8 cellular contexts compared by ENCODE assay signal in the genomic region with DNA sequence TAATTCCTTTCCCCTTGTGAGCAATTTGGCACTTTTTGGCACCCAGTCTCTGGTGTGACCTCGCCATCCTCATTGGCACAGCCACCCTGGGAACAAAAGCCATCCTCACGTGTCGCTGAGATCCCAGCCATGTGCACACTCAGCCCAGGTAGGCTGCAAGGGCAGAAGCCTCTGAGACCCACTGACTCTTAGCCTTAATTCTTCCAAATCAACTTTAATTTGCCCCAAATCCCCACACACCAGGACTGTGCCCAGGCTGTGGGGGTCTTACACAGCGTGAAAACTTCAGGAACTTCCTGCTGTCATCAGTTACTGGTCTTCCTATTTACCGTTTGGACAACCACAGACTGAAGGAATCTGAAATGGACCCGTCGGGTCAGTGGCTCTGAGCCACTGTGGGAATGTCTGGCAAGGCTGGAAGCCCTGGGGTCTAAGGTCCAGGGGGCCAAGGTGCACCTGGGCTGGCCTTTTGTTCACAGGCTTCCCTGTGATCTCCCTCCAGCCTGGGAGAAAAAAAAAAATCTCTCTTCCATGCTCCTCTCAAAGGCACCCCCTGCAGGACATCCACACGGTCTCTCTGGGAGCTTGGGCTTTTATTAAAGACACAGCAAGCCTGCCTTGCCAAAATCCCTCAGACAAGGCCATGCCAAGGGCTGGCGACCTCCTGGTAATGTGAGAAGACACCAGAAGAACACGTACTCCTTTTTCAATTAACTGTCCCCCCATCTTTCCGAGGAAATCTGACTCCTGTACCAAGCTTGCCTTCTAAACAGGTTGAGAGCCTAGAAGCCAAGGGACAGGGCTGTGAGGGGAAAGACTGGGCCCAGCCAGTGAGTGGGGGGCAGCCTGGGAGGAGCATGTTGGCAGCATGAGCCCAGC. TPM values are rescaled to one million over a fixed set of nuclear protein-coding genes. Genes with fewer than 3 reads are reported as not detected.
DNase-seq lines count a peak whose midpoint lies in the region; ATAC-seq lines count a peak whose summit lies in the region.

No MANE protein-coding gene starts in this region.

- no peak for ATAC-seq in GM18861 (IDR thresholded peaks at IDR 0.05; ENCODE audit: unreplicated experiment)

- DNase-seq in NCI-H2171 treated with DMSO at 0.1 percent for 48 hours (lab: John Stamatoyannopoulos, UW) (peak; percentile 41), NCI-H2171 (lab: John Stamatoyannopoulos, UW) (no peak), NCI-H69 (lab: John Stamatoyannopoulos, UW) (peak; percentile 63), dedifferentiated amniotic fluid mesenchymal stem cell (ENCODE audit: extremely low spot score) (peak; percentile 85), mucosa of gallbladder (ENCODE audit: low spot score) (peak; percentile 72)
- no peak for DNase-seq in activated CD8-positive, alpha-beta memory T cell treated with anti-CD3 and anti-CD28 coated beads, Interleukin-2, amount 50 U/mL, for 48 hours
- no peak for DNase-seq in stimulated activated CD4-positive, alpha-beta T cell treated with anti-CD3 and anti-CD28 coated beads, Interleukin-4, amount 100 ng/mL, for 24 hours

RNA-seq across cellular contexts. Expression of a gene that starts 42.1 kb away (rescaled TPM):
- 274 TPM for total RNA-seq in mucosa of gallbladder

Comparison
In these comparisons a context has a peak if more than half of its experiments do, and no peak if none do; other contexts are left out.
1. DNase-seq: peak in NCI-H2171 treated with DMSO at 0.1 percent for 48 hours (single experiment), NCI-H69 (single experiment), dedifferentiated amniotic fluid mesenchymal stem cell (single experiment) and mucosa of gallbladder (single experiment); none in NCI-H2171 (single experiment), activated CD8-positive, alpha-beta memory T cell treated with anti-CD3 and anti-CD28 coated beads, Interleukin-2, amount 50 U/mL, for 48 hours (single experiment) and stimulated activated CD4-positive, alpha-beta T cell treated with anti-CD3 and anti-CD28 coated beads, Interleukin-4, amount 100 ng/mL, for 24 hours (single experiment).